ENCODE assay signal across 14 cellular contexts in genomic region chr1:160578694-160579191, GRCh38. TPM values are rescaled to one million over a fixed set of nuclear protein-coding genes. Genes with fewer than 3 reads are reported as not detected.
DNase-seq lines count a peak whose midpoint lies in the region; ATAC-seq and TF ChIP-seq lines count a peak whose summit lies in the region.
"Had no signal": no experiment of that assay in that cellular context is flagged by ENCODE, and none has a peak within 500 bp of the region (broad histone marks: within the 10 kb centered on the region; RNA-seq: fewer than 3 reads in every experiment).

No MANE protein-coding gene starts in this region.

- peak overlapping the region; percentile 94 for H3K4me3 Mint-ChIP-seq in central memory CD8-positive, alpha-beta T cell
- H3K4me3 Mint-ChIP-seq: endodermal cell had no signal

- H3K9me2 ChIP-seq in Karpas-422 (replicated peaks; ENCODE audit: insufficient read depth, low read length), result no peaks in the 10 kb centered on the region

- no peaks in the 10 kb centered on the region for H3K27me3 Mint-ChIP-seq in central memory CD8-positive, alpha-beta T cell

- TF ChIP-seq CTCF in DND-41 (IDR thresholded peaks at IDR 0.05; ENCODE audit: borderline replicate concordance, extremely low read depth, low read length, poor library complexity, severe bottlenecking) (no peak), testis (IDR thresholded peaks at IDR 0.05) (no peak)

- peaks cover 36% of the 10 kb centered on the region for H3K4me1 ChIP-seq in DND-41 (ENCODE audit: insufficient read depth, low read length)
- peaks cover 58% of the 10 kb centered on the region for H3K4me1 ChIP-seq in Karpas-422 (ENCODE audit: low read length)
- no peaks in the 10 kb centered on the region for H3K4me1 ChIP-seq in skeletal muscle tissue (ENCODE audit: control insufficient read depth in 3 of 3, insufficient read depth in 3 of 3, low read length in 3 of 3)
- no peaks in the 10 kb centered on the region for H3K4me1 ChIP-seq in testis
- H3K4me1 ChIP-seq: thyroid gland had no signal

- H3K36me3 ChIP-seq in DND-41 (ENCODE audit: insufficient read depth, low read length) (no peaks in the 10 kb centered on the region), Karpas-422 (ENCODE audit: insufficient read depth, low read length) (no peaks in the 10 kb centered on the region), skeletal muscle tissue (ENCODE audit: control insufficient read depth in 3 of 3, insufficient read depth in 3 of 3, low read length in 3 of 3) (no peaks in the 10 kb centered on the region), testis (ENCODE audit: low read depth, missing control alignments) (no peaks in the 10 kb centered on the region)
- H3K36me3 ChIP-seq: thyroid gland had no signal

- 0 out of 3 replicates have a peak, but pooled peaks have one; percentile 5 for ATAC-seq in DND-41 (ENCODE audit: insufficient read depth, low read depth)
- no peak for ATAC-seq in central memory CD8-positive, alpha-beta T cell (replicated peaks; ENCODE audit: extremely low read depth, poor library complexity, severe bottlenecking)

- DNase-seq in DND-41 (no peak), Karpas-422 (peak; percentile 55), epidermal melanocyte (ENCODE audit: insufficient read length, low spot score) (no peak), testis (no peak), hypothalamus (lab: John Stamatoyannopoulos, UW) (no peak)
- no peak for DNase-seq in central memory CD8-positive, alpha-beta T cell (ENCODE audit: low spot score in 2 of 2)
- DNase-seq: DMS153, endodermal cell, H7, NCI-H510A treated with DMSO at 0.1 percent for 48 hours, SK-N-SH, thyroid gland had no signal

- peak overlapping the region; percentile 58 for H3K9ac ChIP-seq in DND-41 (ENCODE audit: low read depth, low read length)
- H3K9ac ChIP-seq in Karpas-422 (ENCODE audit: low read length), result peak overlapping the region; percentile 72
- H3K9ac ChIP-seq in skeletal muscle tissue (ENCODE audit: low read depth in 1 of 3, low read length in 3 of 3), result no peak overlapping the region
- H3K9ac ChIP-seq: SK-N-SH had no signal

- H3K4me2 ChIP-seq in DND-41 (ENCODE audit: insufficient read depth, low read length), result peak overlapping the region; percentile 66
- peak overlapping the region; percentile 83 for H3K4me2 ChIP-seq in Karpas-422 (ENCODE audit: low read depth, low read length, poor library complexity, severe bottlenecking)
- H3K4me2 ChIP-seq: SK-N-SH had no signal

- H3K4me1 Mint-ChIP-seq in central memory CD8-positive, alpha-beta T cell, result peaks cover 77% of the 10 kb centered on the region
- H3K4me1 Mint-ChIP-seq: endodermal cell had no signal

- no peak for TF ChIP-seq POLR2A in testis (IDR thresholded peaks at IDR 0.05)

- H3K36me3 Mint-ChIP-seq in central memory CD8-positive, alpha-beta T cell (ENCODE audit: insufficient read depth), result peaks cover 5% of the 10 kb centered on the region

- no peaks in the 10 kb centered on the region for H3K9me3 Mint-ChIP-seq in central memory CD8-positive, alpha-beta T cell

- H3K79me2 ChIP-seq in DND-41 (ENCODE audit: insufficient read depth, low read length) (no peaks in the 10 kb centered on the region), Karpas-422 (ENCODE audit: low read length) (peaks cover 39% of the 10 kb centered on the region)

- peak overlapping the region; percentile 17 to 54; a peak in 3 of 4 replicates for H3K4me3 ChIP-seq in DND-41 (ENCODE audit: low read depth in 1 of 2, low read length in 2 of 2)
- H3K4me3 ChIP-seq in Karpas-422 (ENCODE audit: low read length), result peak overlapping the region; percentile 66
- H3K4me3 ChIP-seq in skeletal muscle tissue (ENCODE audit: low read length in 3 of 3), result peak overlapping the region in 1 of 3 donors; percentile 30
- H3K4me3 ChIP-seq in testis, result no peak overlapping the region
- H3K4me3 ChIP-seq: thyroid gland had no signal

- H2AFZ ChIP-seq in DND-41 (ENCODE audit: low read depth, low read length), result peak overlapping the region; percentile 79
- H2AFZ ChIP-seq in Karpas-422 (ENCODE audit: low read length), result peak overlapping the region; percentile 38

- peak overlapping the region; percentile 87 for H3K27ac Mint-ChIP-seq in central memory CD8-positive, alpha-beta T cell (ENCODE audit: low read depth)
- H3K27ac Mint-ChIP-seq: endodermal cell had no signal

- H3K27me3 ChIP-seq in DND-41 (ENCODE audit: insufficient read depth, low read length, poor library complexity) (no peaks in the 10 kb centered on the region), Karpas-422 (ENCODE audit: low read length) (no peaks in the 10 kb centered on the region), skeletal muscle tissue (ENCODE audit: control insufficient read depth in 3 of 3, insufficient read depth in 3 of 3, low read length in 3 of 3) (no peaks in the 10 kb centered on the region), testis (no peaks in the 10 kb centered on the region)
- H3K27me3 ChIP-seq: thyroid gland had no signal

- H4K20me1 ChIP-seq in DND-41 (ENCODE audit: insufficient read depth, low read length) (no peaks in the 10 kb centered on the region), Karpas-422 (ENCODE audit: insufficient read depth, low read depth, low read length) (no peaks in the 10 kb centered on the region)

- peak overlapping the region; percentile 85 for H3K27ac ChIP-seq in DND-41 (ENCODE audit: low read length)
- H3K27ac ChIP-seq in Karpas-422 (ENCODE audit: low read length), result peak overlapping the region; percentile 80
- H3K27ac ChIP-seq in skeletal muscle tissue (ENCODE audit: low read depth, low read length), result peak overlapping the region; percentile 30
- H3K27ac ChIP-seq in testis, result peak overlapping the region in 1 of 2 donors; percentile 45
- H3K27ac ChIP-seq: thyroid gland had no signal

- H3K9me3 ChIP-seq in DND-41 (ENCODE audit: insufficient read depth, low read length, severe bottlenecking) (no peaks in the 10 kb centered on the region), Karpas-422 (ENCODE audit: low read length) (no peaks in the 10 kb centered on the region), skeletal muscle tissue (ENCODE audit: control insufficient read depth in 3 of 3, low read length in 3 of 3) (no peaks in the 10 kb centered on the region), testis (no peaks in the 10 kb centered on the region)
- H3K9me3 ChIP-seq: SK-N-SH, thyroid gland had no signal

- intact Hi-C loops in testis (cut with DNase I; ENCODE audit: low total_unique reads), result no loop called here

- WGBS in testis, 2 donors, result 37 to 40% methylated on average over 3 of the region's 3 CpGs

RNA-seq across cellular contexts. Expression of gene CD84, which starts 0.6 kb away (rescaled TPM):
- 14.4 and 29.4 TPM in 2 replicates for total RNA-seq in Karpas-422 (2014; rRNA removed; shearing (Covaris generic); ENCODE audit: low replicate concordance)
- total RNA-seq in skeletal muscle tissue (3.1 TPM), testis (1 to 10 TPM; 6.4 to 6.9 TPM)
- polyA plus RNA-seq in testis (ENCODE audit: insufficient read depth, low read depth, low replicate concordance), result 7.7 TPM
- total RNA-seq: endodermal cell, H7, M059J had no signal
- polyA plus RNA-seq: SK-N-SH had no signal

RNA-seq across cellular contexts. Expression of gene SLAMF6, which starts 55.7 kb away (rescaled TPM):
- total RNA-seq in Karpas-422 (2014; rRNA removed; shearing (Covaris generic); ENCODE audit: low replicate concordance), result 19.3 and 66.0 TPM in 2 replicates
- total RNA-seq in skeletal muscle tissue, result 0.52 TPM
- total RNA-seq in testis, result 1 to 10 TPM in 1 of 2 donors, under 1 TPM in 1; 0.68 to 1.6 TPM
- polyA plus RNA-seq in testis (ENCODE audit: insufficient read depth, low read depth, low replicate concordance), result 2.3 TPM
- total RNA-seq: endodermal cell, H7, M059J had no signal
- polyA plus RNA-seq: SK-N-SH had no signal

Comparison
In these comparisons a context has a peak if more than half of its experiments do, and no peak if none do; other contexts are left out.
1. H3K4me3 ChIP-seq: peak in DND-41 (2 of 2) and Karpas-422 (single experiment); none in testis (0 of 2).
2. H3K9ac ChIP-seq: peak in DND-41 (single experiment) and Karpas-422 (single experiment); none in skeletal muscle tissue (0 of 3).